In genomic region chr2:37698931-37699481, GRCh38 we compare ENCODE assay signal across 19 cellular contexts. TPM values are rescaled to one million over a fixed set of nuclear protein-coding genes. Genes with fewer than 3 reads are reported as not detected.
DNase-seq lines count a peak whose midpoint lies in the region; ATAC-seq and TF ChIP-seq lines count a peak whose summit lies in the region.
"Had no signal": no experiment of that assay in that cellular context is flagged by ENCODE, and none has a peak within 500 bp of the region (broad histone marks: within the 10 kb centered on the region; RNA-seq: fewer than 3 reads in every experiment).

No MANE protein-coding gene starts in this region.

- no peak overlapping the region for H3K27ac Mint-ChIP-seq in activated naive CD8-positive, alpha-beta T cell treated with anti-CD3 and anti-CD28 coated beads, Interleukin-2, amount 50 U/mL, for 24 hours
- H3K27ac Mint-ChIP-seq: activated B cell treated with CpG ODN at 0.5 μM for 24 hours had no signal

- no peak overlapping the region for H4K8ac ChIP-seq in mesenchymal stem cell (ENCODE audit: low read length)

- in situ Hi-C loops in brain microvascular endothelial cell (cut with HindIII; ENCODE audit: low pct_ligation_motif_present, low sequenced_read_pairs): no loop called here

- H3K4me1 ChIP-seq in mesenchymal stem cell (ENCODE audit: control insufficient read depth, insufficient read depth, low read depth, low read length): peaks cover 2% of the 10 kb centered on the region
- H3K4me1 ChIP-seq: gastrocnemius medialis had no signal

- ATAC-seq in HG03442 (IDR thresholded peaks at IDR 0.05; ENCODE audit: unreplicated experiment) (no peak), omental fat pad (ENCODE audit: low FRiP score) (no peak)
- ATAC-seq in activated naive CD8-positive, alpha-beta T cell treated with anti-CD3 and anti-CD28 coated beads, Interleukin-2, amount 50 U/mL, for 24 hours: no peak
- ATAC-seq: gastrocnemius medialis had no signal

- peak overlapping the region in 1 of 2 experiments; percentile 37 for H3K18ac ChIP-seq in mesenchymal stem cell (ENCODE audit: low read depth in 1 of 2, low read length in 2 of 2)

- 55% methylated on average over 2 of the region's 2 CpGs for WGBS in mesenchymal stem cell

- peaks cover 8% of the 10 kb centered on the region for H3K9me3 Mint-ChIP-seq in activated naive CD8-positive, alpha-beta T cell treated with anti-CD3 and anti-CD28 coated beads, Interleukin-2, amount 50 U/mL, for 24 hours

- no peak for TF ChIP-seq CTCF in BJ (IDR thresholded peaks at IDR 0.05; ENCODE audit: insufficient read depth, low read depth, low read length)
- TF ChIP-seq CTCF in brain microvascular endothelial cell (IDR thresholded peaks at IDR 0.05; ENCODE audit: low read depth, low read length, missing control alignments): no peak
- TF ChIP-seq CTCF in omental fat pad (IDR thresholded peaks at IDR 0.05): no peak

- peak; percentile 19 for DNase-seq in BJ (ENCODE audit: low read depth)
- DNase-seq in NCI-H226: peak; percentile 77
- peak; percentile 29 for DNase-seq in brain microvascular endothelial cell
- no peak for DNase-seq in mesenchymal stem cell
- no peak for DNase-seq in omental fat pad (ENCODE audit: low spot score)
- no peak for DNase-seq in activated naive CD8-positive, alpha-beta T cell treated with anti-CD3 and anti-CD28 coated beads, Interleukin-2, amount 50 U/mL, for 24 hours
- DNase-seq in NCI-H128 (lab: John Stamatoyannopoulos, UW; ENCODE audit: unreplicated experiment): no peak
- DNase-seq: activated B cell treated with CpG ODN at 0.5 μM for 24 hours; activated effector memory CD4-positive, alpha-beta T cell treated with anti-CD3 and anti-CD28 coated beads, Interleukin-2, amount 50 U/mL, for 16 hours; AML-193; DMS 273 treated with DMSO at 0.1 percent for 48 hours; gastrocnemius medialis; midbrain; NCI-H1436 treated with DMSO at 0.1 percent for 48 hours; occipital lobe; transverse colon had no signal

- peak overlapping the region; percentile 92 for H2BK5ac ChIP-seq in mesenchymal stem cell (ENCODE audit: low read depth, low read length, poor library complexity, severe bottlenecking)

- no peak overlapping the region for H3K9ac ChIP-seq in mesenchymal stem cell (ENCODE audit: low read length)

- no peaks in the 10 kb centered on the region for H3K36me3 Mint-ChIP-seq in activated naive CD8-positive, alpha-beta T cell treated with anti-CD3 and anti-CD28 coated beads, Interleukin-2, amount 50 U/mL, for 24 hours (ENCODE audit: low read depth)
- H3K36me3 Mint-ChIP-seq: brain had no signal

- no peak overlapping the region for H2BK12ac ChIP-seq in mesenchymal stem cell (ENCODE audit: low read length in 2 of 2)

- no peaks in the 10 kb centered on the region for H3K79me1 ChIP-seq in mesenchymal stem cell (replicated peaks; ENCODE audit: low read length, poor library complexity, severe bottlenecking)

- no peak overlapping the region for H2AFZ ChIP-seq in mesenchymal stem cell (ENCODE audit: low read depth, low read length)

- H3K27me3 Mint-ChIP-seq in activated naive CD8-positive, alpha-beta T cell treated with anti-CD3 and anti-CD28 coated beads, Interleukin-2, amount 50 U/mL, for 24 hours: no peaks in the 10 kb centered on the region
- H3K27me3 Mint-ChIP-seq: activated B cell treated with CpG ODN at 0.5 μM for 24 hours had no signal

- POLR2A ChIA-PET in BJ (lab: Charles Lee): interaction anchor here (1.3 kb wide), 1 partner anchor 10 kb away, joined by 3 read pairs; no protein-coding TSS in a partner anchor

- no peak overlapping the region for H3K23ac ChIP-seq in mesenchymal stem cell (ENCODE audit: low read length in 2 of 2)

- no peak overlapping the region for H3K14ac ChIP-seq in mesenchymal stem cell (ENCODE audit: low read length in 2 of 2)

- no peaks in the 10 kb centered on the region for H3K36me3 ChIP-seq in BJ (ENCODE audit: control insufficient read depth, insufficient read depth, low read length)
- H3K36me3 ChIP-seq in brain microvascular endothelial cell (replicated peaks): no peaks in the 10 kb centered on the region
- no peaks in the 10 kb centered on the region for H3K36me3 ChIP-seq in mesenchymal stem cell (ENCODE audit: control insufficient read depth in 1 of 2, insufficient read depth in 2 of 2, low read depth in 1 of 2, low read length in 2 of 2)
- H3K36me3 ChIP-seq: gastrocnemius medialis, HAP-1, transverse colon had no signal

- no peak overlapping the region for H3K4me2 ChIP-seq in mesenchymal stem cell (ENCODE audit: low read length, poor library complexity, severe bottlenecking)

- H3K27me3 ChIP-seq in BJ (ENCODE audit: control insufficient read depth, insufficient read depth, low read length): no peaks in the 10 kb centered on the region
- no peaks in the 10 kb centered on the region for H3K27me3 ChIP-seq in brain microvascular endothelial cell (replicated peaks)
- no peaks in the 10 kb centered on the region for H3K27me3 ChIP-seq in mesenchymal stem cell (ENCODE audit: control insufficient read depth in 1 of 2, insufficient read depth in 1 of 2, low read length in 2 of 2)
- H3K27me3 ChIP-seq: gastrocnemius medialis, transverse colon had no signal

- H3K4ac ChIP-seq in mesenchymal stem cell (ENCODE audit: low read depth in 1 of 2, low read length in 2 of 2): no peak overlapping the region

- peak overlapping the region; percentile 23 for H3K27ac ChIP-seq in brain microvascular endothelial cell
- H3K27ac ChIP-seq in mesenchymal stem cell (ENCODE audit: low read length, poor library complexity, severe bottlenecking): peak overlapping the region; percentile 95
- H3K27ac ChIP-seq: gastrocnemius medialis, transverse colon had no signal

- H3K4me3 ChIP-seq in BJ (ENCODE audit: low read depth, low read length) (no peak overlapping the region), brain microvascular endothelial cell (ENCODE audit: low read depth, low read length) (no peak overlapping the region), mesenchymal stem cell (ENCODE audit: insufficient read depth in 1 of 2, low read depth in 1 of 2, low read length in 2 of 2) (no peak overlapping the region)
- H3K4me3 ChIP-seq: gastrocnemius medialis, HAP-1, transverse colon had no signal

- no peak overlapping the region for H2AK5ac ChIP-seq in mesenchymal stem cell (ENCODE audit: low read length, severe bottlenecking)

- no peak overlapping the region for H4K91ac ChIP-seq in mesenchymal stem cell (ENCODE audit: low read length)

- no peak overlapping the region for H2BK15ac ChIP-seq in mesenchymal stem cell (ENCODE audit: low read depth, poor library complexity, severe bottlenecking)

- no peak overlapping the region for H2BK120ac ChIP-seq in mesenchymal stem cell (ENCODE audit: low read depth, low read length)

- H3K4me3 Mint-ChIP-seq in activated naive CD8-positive, alpha-beta T cell treated with anti-CD3 and anti-CD28 coated beads, Interleukin-2, amount 50 U/mL, for 24 hours: no peak overlapping the region
- H3K4me3 Mint-ChIP-seq: activated B cell treated with CpG ODN at 0.5 μM for 24 hours, brain had no signal

- CTCF ChIA-PET in BJ (lab: Yijun Ruan, JAX): interaction anchor here (0.7 to 1.2 kb wide), 3 partner anchors 25 to 134 kb away, joined by 3 to 4 read pairs (median 3); no protein-coding TSS in a partner anchor

- no peaks in the 10 kb centered on the region for H3K4me1 Mint-ChIP-seq in activated naive CD8-positive, alpha-beta T cell treated with anti-CD3 and anti-CD28 coated beads, Interleukin-2, amount 50 U/mL, for 24 hours
- H3K4me1 Mint-ChIP-seq: activated B cell treated with CpG ODN at 0.5 μM for 24 hours had no signal

- no peaks in the 10 kb centered on the region for H3K9me3 ChIP-seq in mesenchymal stem cell (ENCODE audit: control insufficient read depth, low read length)
- H3K9me3 ChIP-seq: gastrocnemius medialis, HAP-1, transverse colon had no signal

RNA-seq across cellular contexts. Expression of gene CDC42EP3, which starts 27.6 kb away (rescaled TPM):
- 191 and 197 TPM in 2 replicates for polyA plus RNA-seq in BJ (2011; rRNA removed)
- polyA minus RNA-seq in BJ (2011; rRNA and poly(A)+ RNA removed): 125 and 201 TPM in 2 replicates
- 117 TPM for polyA plus RNA-seq in mesenchymal stem cell (2013, experiment 1 of 2)
- 117 TPM for polyA plus RNA-seq in mesenchymal stem cell (2013, experiment 2 of 2)
- total RNA-seq in omental fat pad: 10 to 100 TPM; 12.1 to 54.9 (median 29.9) TPM

Comparison
In these comparisons a context has a peak if more than half of its experiments do, and no peak if none do; other contexts are left out.
1. DNase-seq: peak in BJ (single experiment), NCI-H226 (single experiment) and brain microvascular endothelial cell (single experiment); none in mesenchymal stem cell (single experiment), omental fat pad (single experiment), activated naive CD8-positive, alpha-beta T cell treated with anti-CD3 and anti-CD28 coated beads, Interleukin-2, amount 50 U/mL, for 24 hours (single experiment) and NCI-H128 (single experiment).